Comparison of ENCODE assay signal across 10 cellular contexts in genomic region chr9:73780916-73781315, GRCh38.
DNase-seq lines count a peak whose midpoint lies in the region; ATAC-seq, FAIRE-seq and TF ChIP-seq lines count a peak whose summit lies in the region.
"Had no signal": no experiment of that assay in that cellular context is flagged by ENCODE, and none has a peak within 500 bp of the region (broad histone marks: within the 10 kb centered on the region; RNA-seq: fewer than 3 reads in every experiment).

No MANE protein-coding gene starts in this region.

- H3K9me2 ChIP-seq in PC-3 (replicated peaks; ENCODE audit: low read length): no peaks in the 10 kb centered on the region

- H3K9me3 ChIP-seq in PC-3 (ENCODE audit: low read length) (no peaks in the 10 kb centered on the region), HepG2 (ENCODE audit: low read length) (no peaks in the 10 kb centered on the region), colonic mucosa (no peaks in the 10 kb centered on the region), heart right ventricle (peaks cover 0 to 20% (median 0%) of the 10 kb centered on the region in 11 donors)

- H3K4me2 ChIP-seq in PC-3 (ENCODE audit: low read length): no peak overlapping the region
- no peak overlapping the region for H3K4me2 ChIP-seq in HepG2 (ENCODE audit: low read depth, low read length)

- H2AFZ ChIP-seq in PC-3 (ENCODE audit: low read length) (no peak overlapping the region), HepG2 (ENCODE audit: low read length) (no peak overlapping the region)

- H3K4me1 ChIP-seq in PC-3 (ENCODE audit: insufficient read depth, low read length) (no peaks in the 10 kb centered on the region), HepG2 (ENCODE audit: insufficient read depth, low read length) (no peaks in the 10 kb centered on the region), colonic mucosa (no peaks in the 10 kb centered on the region), heart right ventricle (no peaks in the 10 kb centered on the region)

- H3K4me3 ChIP-seq in PC-3 (ENCODE audit: low read length): no peak overlapping the region
- no peak overlapping the region for H3K4me3 ChIP-seq in HepG2 (replicated peaks in 1 of 3; ENCODE audit: insufficient read depth in 1 of 3, low read depth in 2 of 3, low read length in 3 of 3)
- no peak overlapping the region for H3K4me3 ChIP-seq in colonic mucosa
- no peak overlapping the region for H3K4me3 ChIP-seq in heart right ventricle

- no peaks in the 10 kb centered on the region for H3K27me3 ChIP-seq in PC-3 (ENCODE audit: low read length)
- H3K27me3 ChIP-seq in HepG2 (ENCODE audit: control insufficient read depth in 1 of 2, insufficient read depth in 2 of 2, low read length in 2 of 2): no peaks in the 10 kb centered on the region
- no peaks in the 10 kb centered on the region for H3K27me3 ChIP-seq in colonic mucosa
- H3K27me3 ChIP-seq in heart right ventricle: no peaks in the 10 kb centered on the region

- H3K27ac ChIP-seq in PC-3 (ENCODE audit: low read length) (no peak overlapping the region), HepG2 (ENCODE audit: extremely low read length, insufficient read depth, low read length) (no peak overlapping the region), colonic mucosa (no peak overlapping the region), heart right ventricle (no peak overlapping the region)

- DNase-seq in EL: peak; percentile 49
- DNase-seq in PC-3: peak; percentile 38
- peak; percentile 21 for DNase-seq in epidermal melanocyte (ENCODE audit: insufficient read length, low spot score)
- peak; percentile 92 for DNase-seq in non-pigmented ciliary epithelial cell (ENCODE audit: low read depth)
- no peak for DNase-seq in HepG2 (ENCODE audit: low spot score)
- DNase-seq in GOT3 (lab: John Stamatoyannopoulos, UW): no peak
- no peak for DNase-seq in colonic mucosa
- no peak for DNase-seq in heart right ventricle
- DNase-seq: endodermal cell, immature natural killer cell had no signal

- H3K36me3 ChIP-seq in PC-3 (ENCODE audit: low read depth, low read length) (no peaks in the 10 kb centered on the region), HepG2 (replicated peaks in 1 of 2; ENCODE audit: control insufficient read depth in 1 of 2, insufficient read depth in 2 of 2, low read length in 2 of 2) (no peaks in the 10 kb centered on the region), colonic mucosa (no peaks in the 10 kb centered on the region), heart right ventricle (no peaks in the 10 kb centered on the region)

- TF ChIP-seq RAD21 in HepG2 (CRISPR knock-in tag; IDR thresholded peaks at IDR 0.05): no peak

- intact Hi-C loops in PC-3 (cut with micrococcal nuclease) (no loop called here), HepG2 (cut with micrococcal nuclease; ENCODE audit: unreplicated experiment) (no loop called here), colonic mucosa (cut with DNase I) (no loop called here), heart right ventricle (cut with DNase I) (no loop called here)

- TF ChIP-seq POLR2A in HepG2 (IDR thresholded peaks at IDR 0.05; ENCODE audit: insufficient read depth in 1 of 2, low read depth in 2 of 2, low read length in 2 of 2): no peak

- H3K79me2 ChIP-seq in PC-3 (ENCODE audit: low read length) (no peaks in the 10 kb centered on the region), HepG2 (ENCODE audit: insufficient read depth, low read length) (no peaks in the 10 kb centered on the region)

- TF ChIP-seq CTCF in PC-3 (conservative IDR thresholded peaks at IDR 0.05; ENCODE audit: low read depth, low read length): no peak
- no peak for TF ChIP-seq CTCF in HepG2 (CRISPR knock-in tag; IDR thresholded peaks at IDR 0.05)
- no peak for TF ChIP-seq CTCF in colonic mucosa (IDR thresholded peaks at IDR 0.05)
- TF ChIP-seq CTCF in heart right ventricle (IDR thresholded peaks at IDR 0.05): no peak

- in situ Hi-C loops in HepG2 (cut with HindIII; ENCODE audit: extremely low pct_ligation_motif_present, low pct_unique_long_range_greater_than_20kb): no loop called here

- BruUV-seq in PC-3 (replicated peaks; lab: Mats Ljungman, UMichigan): no TSS peak
- BruUV-seq in HepG2 (replicated peaks; lab: Mats Ljungman, UMichigan): no TSS peak

- H3K9ac ChIP-seq in PC-3 (ENCODE audit: low read length): no peak overlapping the region
- H3K9ac ChIP-seq in HepG2 (ENCODE audit: insufficient read depth, low read depth, low read length): no peak overlapping the region
- H3K9ac ChIP-seq in colonic mucosa (ENCODE audit: low read depth in 2 of 2, low read length in 2 of 2): no peak overlapping the region

- no peak for ATAC-seq in PC-3
- ATAC-seq in HepG2: no peak
- no peak for ATAC-seq in heart right ventricle

- POLR2A ChIA-PET in PC-3 (lab: Charles Lee; ENCODE audit: unreplicated experiment): no interaction called here
- POLR2A ChIA-PET in HepG2 (lab: Yijun Ruan, JAX): no interaction called here

- TF ChIP-seq EP300 in HepG2 (IDR thresholded peaks at IDR 0.05; ENCODE audit: low read depth in 2 of 2, low read length in 2 of 2) (no peak), HepG2 (CRISPR knock-in tag; IDR thresholded peaks at IDR 0.05; ENCODE audit: borderline replicate concordance) (no peak)

- CTCF ChIA-PET in PC-3 (lab: Charles Lee) (no interaction called here), HepG2 (lab: Yijun Ruan, JAX; ENCODE audit: low intra/inter-chr PET ratio, low total read pairs) (no interaction called here)

- no peaks in the 10 kb centered on the region for H3F3A ChIP-seq in PC-3 (ENCODE audit: low read length, unreplicated experiment)

- H4K20me1 ChIP-seq in PC-3 (ENCODE audit: low read length) (no peaks in the 10 kb centered on the region), HepG2 (ENCODE audit: insufficient read depth, low read length) (no peaks in the 10 kb centered on the region)

- no peak for FAIRE-seq in HepG2 (lab: Jason Lieb, UNC)

TF ChIP-seq in HepG2, 621 proteins besides CTCF, POLR2A, EP300 and RAD21 (continues in another document):
- TF ChIP-seq DDIT3 (CRISPR knock-in tag; IDR thresholded peaks at IDR 0.05) (no peak), ZNF672 (CRISPR knock-in tag; IDR thresholded peaks at IDR 0.05) (no peak), SRY (CRISPR knock-in tag; IDR thresholded peaks at IDR 0.05) (no peak), ZBTB42 (CRISPR knock-in tag; IDR thresholded peaks at IDR 0.05) (no peak), ZNF274 (CRISPR knock-in tag; IDR thresholded peaks at IDR 0.05) (no peak), RFX1 (IDR thresholded peaks at IDR 0.05) (no peak), PREB (CRISPR knock-in tag; IDR thresholded peaks at IDR 0.05) (no peak), TAF15 (IDR thresholded peaks at IDR 0.05; ENCODE audit: low read depth, low read length, poor library complexity, severe bottlenecking) (no peak), PCBP1 (IDR thresholded peaks at IDR 0.05; ENCODE audit: borderline replicate concordance, low read depth, low read length) (no peak), ATF1 (CRISPR knock-in tag; IDR thresholded peaks at IDR 0.05) (no peak), ZNF737 (CRISPR knock-in tag; IDR thresholded peaks at IDR 0.05; ENCODE audit: borderline replicate concordance) (no peak), SMAD1 (CRISPR knock-in tag; IDR thresholded peaks at IDR 0.05; ENCODE audit: borderline replicate concordance, low read depth) (no peak)

Comparison
In these comparisons a context has a peak if more than half of its experiments do, and no peak if none do; other contexts are left out.
1. DNase-seq: peak in EL (single experiment), PC-3 (single experiment), epidermal melanocyte (single experiment) and non-pigmented ciliary epithelial cell (single experiment); none in HepG2 (single experiment), GOT3 (single experiment), colonic mucosa (single experiment) and heart right ventricle (0 of 2).